ENCODE assay signal across 22 cellular contexts in genomic region chr5:86766103-86766502, GRCh38.
"Had no signal": no experiment of that assay in that cellular context is flagged by ENCODE, and none has a peak within 500 bp of the region (broad histone marks: within the 10 kb centered on the region; RNA-seq: fewer than 3 reads in every experiment).

No MANE protein-coding gene starts in this region.

- H3K27me3 ChIP-seq: Peyer's patch, SJCRH30 had no signal

- H3K9me3 ChIP-seq: Peyer's patch, SJCRH30 had no signal

- DNase-seq: activated CD4-positive, alpha-beta T cell treated with anti-CD3 and anti-CD28 coated beads for 1 hour; activated CD4-positive, alpha-beta T cell treated with anti-CD3 and anti-CD28 coated beads, Interleukin-2, amount 10 ng/mL, durations not matched to agents 24 days and 14 days; activated CD4-positive, alpha-beta T cell treated with anti-CD3 and anti-CD28 coated beads, Interleukin-2, amount 50 U/mL, for 48 hours; activated CD8-positive, alpha-beta memory T cell treated with anti-CD3 and anti-CD28 coated beads, Interleukin-2, amount 10 ng/mL, durations not matched to agents 7 days and 5 days; activated effector memory CD4-positive, alpha-beta T cell treated with anti-CD3 and anti-CD28 coated beads, Interleukin-2, amount 50 U/mL, for 16 hours; activated naive CD4-positive, alpha-beta T cell treated with anti-CD3 and anti-CD28 coated beads for 36 hours; activated T-cell treated with anti-CD3 and anti-CD28 coated beads, Interleukin-2, amount 50 U/mL, for 4 hours; amygdala; KG1; NCI-H1048; NCI-H146; NCI-H187 treated with DMSO at 0.1 percent for 48 hours; NCI-H2081 treated with DMSO at 0.1 percent for 48 hours; NCI-H2171 treated with DMSO at 0.1 percent for 48 hours; NCI-H226; NCI-H510A treated with DMSO at 0.1 percent for 48 hours; Peyer's patch; Right ventricle myocardium superior; SJCRH30; T-helper 17 cell; T-helper 9 cell had no signal

- H3K4me1 ChIP-seq: Peyer's patch, SJCRH30 had no signal

- H3K4me3 ChIP-seq: Peyer's patch, SJCRH30 had no signal

- H3K36me3 ChIP-seq: Peyer's patch, SJCRH30 had no signal

- ATAC-seq: activated CD8-positive, alpha-beta memory T cell treated with anti-CD3 and anti-CD28 coated beads, Interleukin-2, amount 10 ng/mL, durations not matched to agents 7 days and 5 days; activated T-cell treated with anti-CD3 and anti-CD28 coated beads, Interleukin-2, amount 50 U/mL, for 4 hours; T-helper 17 cell; WTC11 had no signal
